Comparison of ENCODE assay signal across 27 cellular contexts in the genomic region with DNA sequence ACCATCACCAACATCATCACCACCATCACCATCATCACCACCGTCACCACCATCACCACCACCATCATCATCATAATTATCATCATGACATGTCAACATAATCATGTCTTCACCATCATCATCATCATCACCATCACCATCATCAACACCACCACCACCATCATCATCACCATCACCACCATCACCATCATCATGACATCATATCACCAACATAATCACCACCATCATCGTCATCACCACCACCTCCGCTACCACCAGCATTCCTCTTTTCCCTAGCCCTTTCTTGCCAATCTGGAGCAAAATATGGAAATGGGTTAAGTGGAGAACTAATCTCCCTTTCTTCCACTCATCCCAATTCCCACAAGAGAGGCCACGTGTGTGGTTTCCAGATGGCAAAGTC. TPM values are rescaled to one million over a fixed set of nuclear protein-coding genes. Genes with fewer than 3 reads are reported as not detected.
A peak's percentile ranks its signal among the peaks of the same experiment; 100 is the strongest.
DNase-seq lines count a peak whose midpoint lies in the region; ATAC-seq lines count a peak whose summit lies in the region.
"Had no signal": no experiment of that assay in that cellular context is flagged by ENCODE, and none has a peak within 500 bp of the region (broad histone marks: within the 10 kb centered on the region; RNA-seq: fewer than 3 reads in every experiment).

No MANE protein-coding gene starts in this region.

- H3K36me3 Mint-ChIP-seq in activated naive CD8-positive, alpha-beta T cell treated with anti-CD3 and anti-CD28 coated beads, Interleukin-2, amount 10 ng/mL, durations not matched to agents 7 days and 5 days, result peaks cover 7% of the 10 kb centered on the region
- H3K36me3 Mint-ChIP-seq: T-cell had no signal

- no peak overlapping the region for H3K27ac ChIP-seq in BLaER1
- H3K27ac ChIP-seq: C4-2B, GM23248, SJSA1 had no signal

- no peaks in the 10 kb centered on the region for H4K20me1 ChIP-seq in BLaER1

- peak overlapping the region; percentile 65 for H3K4me2 ChIP-seq in BLaER1

- H3K4me3 ChIP-seq in BLaER1, result no peak overlapping the region
- H3K4me3 ChIP-seq: GM23248, SJSA1 had no signal

- DNase-seq in activated naive CD8-positive, alpha-beta T cell treated with anti-CD3 and anti-CD28 coated beads, Interleukin-2, amount 10 ng/mL, durations not matched to agents 7 days and 5 days, result no peak
- DNase-seq in DMS 273 (lab: John Stamatoyannopoulos, UW; ENCODE audit: unreplicated experiment) (no peak), ecto neural progenitor cell (ENCODE audit: low spot score) (no peak)
- DNase-seq: activated naive CD4-positive, alpha-beta T cell treated with anti-CD3 and anti-CD28 coated beads, Interleukin-2, amount 50 U/mL, for 16 hours; dermis blood vessel endothelial cell; DND-41; GM23248; hypothalamus; IMR-90; mesenchymal stem cell; NCI-H1092; NCI-H187 treated with DMSO at 0.1 percent for 48 hours; NCI-H526 treated with DMSO at 0.1 percent for 48 hours; occipital lobe; T-cell had no signal

- peak overlapping the region; percentile 17 for H3K27ac Mint-ChIP-seq in activated naive CD8-positive, alpha-beta T cell treated with anti-CD3 and anti-CD28 coated beads, Interleukin-2, amount 10 ng/mL, durations not matched to agents 7 days and 5 days
- H3K27ac Mint-ChIP-seq: activated T-helper 1 cell treated with anti-CD3 and anti-CD28 coated beads, Interleukin-12 subunit alpha, Interleukin-12 subunit beta, Interleukin-2, Interleukin-4 antibody, amounts not matched to agents 30 ng/mL and 10 ng/mL and 1 ng/mL, durations not matched to agents 14 hours and 24 hours and 36 hours; T-cell had no signal

- no peaks in the 10 kb centered on the region for H3K36me3 ChIP-seq in BLaER1
- H3K36me3 ChIP-seq: SJSA1, tibial nerve had no signal

- POLR2A ChIA-PET in activated naive CD8-positive, alpha-beta T cell treated with anti-CD3 and anti-CD28 coated beads, Interleukin-2, amount 10 ng/mL, durations not matched to agents 7 days and 5 days (lab: Charles Lee), result no interaction called here

- H3K9ac ChIP-seq in BLaER1, result no peak overlapping the region
- H3K9ac ChIP-seq: GM23248 had no signal

- no peak for ATAC-seq in activated naive CD8-positive, alpha-beta T cell treated with anti-CD3 and anti-CD28 coated beads, Interleukin-2, amount 10 ng/mL, durations not matched to agents 7 days and 5 days (ENCODE audit: low read depth)
- ATAC-seq: left lobe of liver had no signal

- H3K9me3 Mint-ChIP-seq in activated naive CD8-positive, alpha-beta T cell treated with anti-CD3 and anti-CD28 coated beads, Interleukin-2, amount 10 ng/mL, durations not matched to agents 7 days and 5 days, result peaks cover 16% of the 10 kb centered on the region

- peaks cover 22% of the 10 kb centered on the region for H3K27me3 ChIP-seq in BLaER1

- peaks cover 47% of the 10 kb centered on the region for H3K27me3 Mint-ChIP-seq in activated naive CD8-positive, alpha-beta T cell treated with anti-CD3 and anti-CD28 coated beads, Interleukin-2, amount 10 ng/mL, durations not matched to agents 7 days and 5 days

- peaks cover 46% of the 10 kb centered on the region for H3K4me1 ChIP-seq in BLaER1
- H3K4me1 ChIP-seq: SJSA1 had no signal

- H3K4me1 Mint-ChIP-seq in activated naive CD8-positive, alpha-beta T cell treated with anti-CD3 and anti-CD28 coated beads, Interleukin-2, amount 10 ng/mL, durations not matched to agents 7 days and 5 days, result peaks cover 18% of the 10 kb centered on the region

- H3K4me3 Mint-ChIP-seq in activated naive CD8-positive, alpha-beta T cell treated with anti-CD3 and anti-CD28 coated beads, Interleukin-2, amount 10 ng/mL, durations not matched to agents 7 days and 5 days, result no peak overlapping the region
- H3K4me3 Mint-ChIP-seq: activated T-helper 1 cell treated with anti-CD3 and anti-CD28 coated beads, Interleukin-12 subunit alpha, Interleukin-12 subunit beta, Interleukin-2, Interleukin-4 antibody, amounts not matched to agents 30 ng/mL and 10 ng/mL and 1 ng/mL, durations not matched to agents 14 hours and 24 hours and 36 hours; central memory CD8-positive, alpha-beta T cell; T-cell had no signal

- peaks cover 2% of the 10 kb centered on the region for H3K9me3 ChIP-seq in BLaER1
- H3K9me3 ChIP-seq: SJSA1, tibial nerve had no signal

RNA-seq across cellular contexts. Expression of a gene that starts 1.1 kb away (rescaled TPM):
- total RNA-seq in activated naive CD8-positive, alpha-beta T cell treated with anti-CD3 and anti-CD28 coated beads, Interleukin-2, amount 10 ng/mL, durations not matched to agents 7 days and 5 days, result 1 to 10 TPM; 1.1 to 1.9 TPM
- total RNA-seq: dermis blood vessel endothelial cell, fibroblast of lung, GM23248, IMR-90, myocyte, pulmonary artery endothelial cell, RPMI7951, SJSA1 had no signal

RNA-seq across cellular contexts. Expression of a gene that starts 34.8 kb away (rescaled TPM):
- total RNA-seq in activated naive CD8-positive, alpha-beta T cell treated with anti-CD3 and anti-CD28 coated beads, Interleukin-2, amount 10 ng/mL, durations not matched to agents 7 days and 5 days, result 100 to 1,000 TPM; 338 to 359 TPM

RNA-seq across cellular contexts. Expression of a gene that starts 49.4 kb away (rescaled TPM):
- 1 to 10 TPM; 6.2 to 7.0 TPM for total RNA-seq in activated naive CD8-positive, alpha-beta T cell treated with anti-CD3 and anti-CD28 coated beads, Interleukin-2, amount 10 ng/mL, durations not matched to agents 7 days and 5 days

RNA-seq across cellular contexts. Expression of a gene that starts 49.4 kb away (rescaled TPM):
- 10 to 100 TPM; 75.0 to 79.2 TPM for total RNA-seq in activated naive CD8-positive, alpha-beta T cell treated with anti-CD3 and anti-CD28 coated beads, Interleukin-2, amount 10 ng/mL, durations not matched to agents 7 days and 5 days
- total RNA-seq: astrocyte, dermis blood vessel endothelial cell, fibroblast of lung, GM23248, IMR-90, myocyte, pulmonary artery endothelial cell, SJSA1 had no signal

RNA-seq across cellular contexts. Expression of a gene that starts 58.9 kb away (rescaled TPM):
- not detected for total RNA-seq in activated naive CD8-positive, alpha-beta T cell treated with anti-CD3 and anti-CD28 coated beads, Interleukin-2, amount 10 ng/mL, durations not matched to agents 7 days and 5 days
- total RNA-seq: activated T-helper 1 cell treated with anti-CD3 and anti-CD28 coated beads, Interleukin-12 subunit alpha, Interleukin-12 subunit beta, Interleukin-2, Interleukin-4 antibody, amounts not matched to agents 30 ng/mL and 10 ng/mL and 1 ng/mL, durations not matched to agents 14 hours and 24 hours and 36 hours had no signal
